In the genomic region with DNA sequence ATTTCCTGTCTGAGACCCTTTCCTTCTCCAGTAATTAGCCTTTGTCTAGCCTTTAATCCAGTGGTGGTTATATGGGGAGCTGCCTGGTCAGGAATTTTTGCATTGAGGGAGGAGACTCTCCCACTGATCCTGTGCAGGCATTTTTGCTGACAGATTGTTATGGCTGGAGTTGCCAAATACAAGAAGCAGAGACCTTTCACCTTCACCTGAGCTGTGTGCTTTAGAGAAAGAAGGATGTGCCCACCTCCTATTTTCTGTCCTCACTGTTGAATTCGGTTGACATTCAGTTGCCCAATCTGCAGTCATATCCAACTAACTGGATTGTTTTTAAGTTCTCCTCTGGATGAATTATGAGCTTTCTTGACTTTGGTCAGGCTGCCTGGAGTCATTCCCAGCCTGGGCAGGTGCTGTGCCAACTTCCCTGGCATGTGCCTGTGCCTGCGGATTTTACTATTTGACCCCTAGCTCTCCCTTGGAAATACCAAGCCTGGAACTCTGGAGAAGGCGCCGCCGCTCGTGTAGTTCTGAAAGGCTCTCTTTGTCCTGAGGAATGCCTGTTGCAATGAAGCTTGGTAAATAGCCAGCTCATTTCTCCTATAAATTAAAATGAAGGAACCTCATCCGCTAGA, we compare ENCODE assay signal across 10 cellular contexts.
A peak's percentile ranks its signal among the peaks of the same experiment; 100 is the strongest.
DNase-seq lines count a peak whose midpoint lies in the region; ATAC-seq and TF ChIP-seq lines count a peak whose summit lies in the region.
"Had no signal": no experiment of that assay in that cellular context is flagged by ENCODE, and none has a peak within 500 bp of the region (broad histone marks: within the 10 kb centered on the region; RNA-seq: fewer than 3 reads in every experiment).

No MANE protein-coding gene starts in this region.

- H3K4me1 ChIP-seq in smooth muscle cell (ENCODE audit: low read depth) (peaks cover 27% of the 10 kb centered on the region), OCI-LY7 (ENCODE audit: insufficient read depth, low read length, poor library complexity, severe bottlenecking) (no peaks in the 10 kb centered on the region)

- DNase-seq in HuH-7 (ENCODE audit: low spot score), result peak; percentile 20
- DNase-seq in caudate nucleus (lab: John Stamatoyannopoulos, UW), result peak in 19 of 61 donors; percentile 5 to 52 (median 15)
- DNase-seq in smooth muscle cell (lab: John Stamatoyannopoulos, UW; ENCODE audit: unreplicated experiment), result no peak
- DNase-seq in SW 1271 (lab: John Stamatoyannopoulos, UW), result no peak
- no peak for DNase-seq in OCI-LY7 (ENCODE audit: low spot score)
- DNase-seq in stimulated activated naive B cell treated with anti-CD40 and anti-IgM and Interleukin-4, amounts not matched to agents 10 μg/mL and 1 μg/mL and 100 μg/mL, for 72 hours, result no peak
- no peak for DNase-seq in activated CD4-positive, alpha-beta memory T cell treated with anti-CD3 and anti-CD28 coated beads for 36 hours
- DNase-seq: NCI-H2081 had no signal

- intact Hi-C loops in OCI-LY7 (cut with micrococcal nuclease; ENCODE audit: unreplicated experiment), result no loop called here
- intact Hi-C loops in activated CD4-positive, alpha-beta memory T cell treated with anti-CD3 and anti-CD28 coated beads for 36 hours (cut with micrococcal nuclease), result no loop called here

- CTCF ChIA-PET in OCI-LY7 (lab: Charles Lee; ENCODE audit: unreplicated experiment), result no interaction called here
- CTCF ChIA-PET in activated CD4-positive, alpha-beta memory T cell treated with anti-CD3 and anti-CD28 coated beads for 36 hours (lab: Charles Lee), result no interaction called here

- peaks cover 4% of the 10 kb centered on the region for H3K79me2 ChIP-seq in smooth muscle cell (ENCODE audit: low read depth)
- no peaks in the 10 kb centered on the region for H3K79me2 ChIP-seq in OCI-LY7 (ENCODE audit: insufficient read depth, low read depth, low read length)

- H4K20me1 ChIP-seq in smooth muscle cell (ENCODE audit: low read depth), result no peaks in the 10 kb centered on the region
- no peaks in the 10 kb centered on the region for H4K20me1 ChIP-seq in OCI-LY7 (ENCODE audit: insufficient read depth, low read length)

- ATAC-seq in stimulated activated naive B cell treated with anti-CD40 and anti-IgM and Interleukin-4, amounts not matched to agents 10 μg/mL and 1 μg/mL and 100 μg/mL, for 72 hours (replicated peaks), result no peak

- H3K27me3 ChIP-seq in layer of hippocampus (ENCODE audit: control insufficient read depth, insufficient read depth, low read length) (no peaks in the 10 kb centered on the region), smooth muscle cell (ENCODE audit: low read depth) (no peaks in the 10 kb centered on the region)

- H3K9ac ChIP-seq in smooth muscle cell (ENCODE audit: low read depth), result no peak overlapping the region

- H3K4me3 ChIP-seq in smooth muscle cell, result no peak overlapping the region
- H3K4me3 ChIP-seq in OCI-LY7 (ENCODE audit: low read depth, low read length, poor library complexity, severe bottlenecking), result no peak overlapping the region

- no peaks in the 10 kb centered on the region for H3K9me3 Mint-ChIP-seq in stimulated activated naive B cell treated with anti-CD40 and anti-IgM and Interleukin-4, amounts not matched to agents 10 μg/mL and 1 μg/mL and 100 μg/mL, for 72 hours
- H3K9me3 Mint-ChIP-seq in activated CD4-positive, alpha-beta memory T cell treated with anti-CD3 and anti-CD28 coated beads for 36 hours, result no peaks in the 10 kb centered on the region

- H3K4me3 Mint-ChIP-seq in stimulated activated naive B cell treated with anti-CD40 and anti-IgM and Interleukin-4, amounts not matched to agents 10 μg/mL and 1 μg/mL and 100 μg/mL, for 72 hours, result no peak overlapping the region
- no peak overlapping the region for H3K4me3 Mint-ChIP-seq in activated CD4-positive, alpha-beta memory T cell treated with anti-CD3 and anti-CD28 coated beads for 36 hours
- H3K4me3 Mint-ChIP-seq: activated naive CD8-positive, alpha-beta T cell had no signal

- H3K9me3 ChIP-seq in smooth muscle cell (replicated peaks; ENCODE audit: low read depth) (no peaks in the 10 kb centered on the region), OCI-LY7 (ENCODE audit: low read length) (no peaks in the 10 kb centered on the region)

- TF ChIP-seq CTCF in smooth muscle cell (IDR thresholded peaks at IDR 0.05; ENCODE audit: borderline replicate concordance, insufficient read depth, poor library complexity, severe bottlenecking) (no peak), OCI-LY7 (conservative IDR thresholded peaks at IDR 0.05; ENCODE audit: low read length) (no peak)

- no peaks in the 10 kb centered on the region for H3K36me3 Mint-ChIP-seq in stimulated activated naive B cell treated with anti-CD40 and anti-IgM and Interleukin-4, amounts not matched to agents 10 μg/mL and 1 μg/mL and 100 μg/mL, for 72 hours
- H3K36me3 Mint-ChIP-seq in activated CD4-positive, alpha-beta memory T cell treated with anti-CD3 and anti-CD28 coated beads for 36 hours, result no peaks in the 10 kb centered on the region
- H3K36me3 Mint-ChIP-seq: activated naive CD8-positive, alpha-beta T cell had no signal

- H3F3A ChIP-seq in smooth muscle cell (ENCODE audit: low read depth), result no peaks in the 10 kb centered on the region

- no TSS peak for BruUV-seq in OCI-LY7 (replicated peaks; lab: Mats Ljungman, UMichigan)

- 80% methylated on average over 7 of the region's 7 CpGs for WGBS in smooth muscle cell (ENCODE audit: low lambda C conversion rate)

- H3K9me2 ChIP-seq in OCI-LY7 (ENCODE audit: insufficient read depth, low read length), result no peaks in the 10 kb centered on the region

- H3K27me3 Mint-ChIP-seq in stimulated activated naive B cell treated with anti-CD40 and anti-IgM and Interleukin-4, amounts not matched to agents 10 μg/mL and 1 μg/mL and 100 μg/mL, for 72 hours, result peaks cover 14 to 33% of the 10 kb centered on the region in 2 donors
- H3K27me3 Mint-ChIP-seq in activated CD4-positive, alpha-beta memory T cell treated with anti-CD3 and anti-CD28 coated beads for 36 hours, result peaks cover 7% of the 10 kb centered on the region

- H3K4me2 ChIP-seq in smooth muscle cell (peak overlapping the region; percentile 33), OCI-LY7 (ENCODE audit: low read length) (no peak overlapping the region)

- H3K27ac Mint-ChIP-seq in stimulated activated naive B cell treated with anti-CD40 and anti-IgM and Interleukin-4, amounts not matched to agents 10 μg/mL and 1 μg/mL and 100 μg/mL, for 72 hours, result no peak overlapping the region
- H3K27ac Mint-ChIP-seq in activated CD4-positive, alpha-beta memory T cell treated with anti-CD3 and anti-CD28 coated beads for 36 hours, result no peak overlapping the region
- H3K27ac Mint-ChIP-seq: activated naive CD8-positive, alpha-beta T cell had no signal

- POLR2A ChIA-PET in OCI-LY7 (lab: Charles Lee), result interaction anchor here (0.6 to 1.0 kb wide), 2 partner anchors 150 to 307 kb away, joined by 3 read pairs; no protein-coding TSS in a partner anchor
- POLR2A ChIA-PET in activated CD4-positive, alpha-beta memory T cell treated with anti-CD3 and anti-CD28 coated beads for 36 hours (lab: Charles Lee), result no interaction called here

- H2AFZ ChIP-seq in smooth muscle cell (ENCODE audit: low read depth), result no peak overlapping the region
- H2AFZ ChIP-seq in OCI-LY7 (ENCODE audit: low read length), result no peak overlapping the region

- H3K36me3 ChIP-seq in smooth muscle cell (ENCODE audit: low read depth), result no peaks in the 10 kb centered on the region
- H3K36me3 ChIP-seq in OCI-LY7 (ENCODE audit: insufficient read depth, low read length), result no peaks in the 10 kb centered on the region

- H3K27ac ChIP-seq in caudate nucleus (ENCODE audit: low read depth, low read length) (peak overlapping the region; percentile 7), layer of hippocampus (ENCODE audit: low read depth, low read length) (peak overlapping the region; percentile 2), smooth muscle cell (ENCODE audit: low read depth) (no peak overlapping the region), OCI-LY7 (ENCODE audit: low read depth, low read length, poor library complexity, severe bottlenecking) (no peak overlapping the region)

- H3K4me1 Mint-ChIP-seq in stimulated activated naive B cell treated with anti-CD40 and anti-IgM and Interleukin-4, amounts not matched to agents 10 μg/mL and 1 μg/mL and 100 μg/mL, for 72 hours, result no peaks in the 10 kb centered on the region
- no peaks in the 10 kb centered on the region for H3K4me1 Mint-ChIP-seq in activated CD4-positive, alpha-beta memory T cell treated with anti-CD3 and anti-CD28 coated beads for 36 hours (ENCODE audit: low read depth)

Comparison
In these comparisons a context has a peak if more than half of its experiments do, and no peak if none do; other contexts are left out.
1. H3K27ac ChIP-seq: peak in caudate nucleus (single experiment) and layer of hippocampus (single experiment); none in smooth muscle cell (single experiment) and OCI-LY7 (single experiment).